In genomic region chr3:132625613-132626012, GRCh38 we compare ENCODE assay signal across 18 cellular contexts. TPM values are rescaled to one million over a fixed set of nuclear protein-coding genes. Genes with fewer than 3 reads are reported as not detected.
DNase-seq lines count a peak whose midpoint lies in the region; ATAC-seq and TF ChIP-seq lines count a peak whose summit lies in the region.
"Had no signal": no experiment of that assay in that cellular context is flagged by ENCODE, and none has a peak within 500 bp of the region (broad histone marks: within the 10 kb centered on the region; RNA-seq: fewer than 3 reads in every experiment).

No MANE protein-coding gene starts in this region.

- H3K4me1 ChIP-seq in tibial nerve: no peaks in the 10 kb centered on the region

- H3K4me3 ChIP-seq in tibial nerve: no peak overlapping the region
- H3K4me3 ChIP-seq: adrenal gland, lung, upper lobe of right lung had no signal

- H3K27me3 ChIP-seq in tibial nerve: no peaks in the 10 kb centered on the region
- H3K27me3 ChIP-seq: adrenal gland, upper lobe of right lung had no signal

- ATAC-seq in GM18498 (IDR thresholded peaks at IDR 0.05; ENCODE audit: unreplicated experiment) (peak; percentile 87), GM19468 (IDR thresholded peaks at IDR 0.05; ENCODE audit: extremely low read depth, unreplicated experiment) (peak; percentile 70), HG03025 (IDR thresholded peaks at IDR 0.05; ENCODE audit: low FRiP score, unreplicated experiment) (peak; percentile 57)
- ATAC-seq: activated CD8-positive, alpha-beta T cell treated with anti-CD3 and anti-CD28 coated beads, Interleukin-2, amount 10 ng/mL, durations not matched to agents 7 days and 5 days; T-cell; upper lobe of right lung had no signal

- no peak for TF ChIP-seq POLR2A in tibial nerve (IDR thresholded peaks at IDR 0.05)

- no peak for TF ChIP-seq CTCF in tibial nerve (IDR thresholded peaks at IDR 0.05)

- H3K27ac ChIP-seq in tibial nerve: no peak overlapping the region
- H3K27ac ChIP-seq: adrenal gland, C4-2B, upper lobe of right lung had no signal

- no peak for TF ChIP-seq EP300 in tibial nerve (IDR thresholded peaks at IDR 0.05)

- DNase-seq in MV-4-11 (lab: John Stamatoyannopoulos, UW): peak; percentile 60
- no peak for DNase-seq in T-helper 1 cell
- no peak for DNase-seq in tibial nerve (ENCODE audit: low spot score in 2 of 2)
- no peak for DNase-seq in activated effector memory CD4-positive, alpha-beta T cell treated with Interleukin-2 at 50 U/mL for 16 hours
- DNase-seq in NCI-H526 treated with DMSO at 0.1 percent for 48 hours (lab: John Stamatoyannopoulos, UW): no peak
- DNase-seq: activated CD8-positive, alpha-beta T cell treated with anti-CD3 and anti-CD28 coated beads, Interleukin-2, amount 10 ng/mL, durations not matched to agents 7 days and 5 days; adrenal gland; effector CD8-positive, alpha-beta T cell; NCI-H1417 treated with DMSO at 0.1 percent for 48 hours; NK-92 treated with Interleukin-12 subunit alpha and Interleukin-12 subunit beta, amount 100 ng/mL, for 24 hours; T-cell; upper lobe of right lung had no signal

- H3K9me3 ChIP-seq in tibial nerve: peaks cover 0 to 4% (median 0%) of the 10 kb centered on the region in 4 donors
- H3K9me3 ChIP-seq: adrenal gland, upper lobe of right lung had no signal

- WGBS in tibial nerve, 2 donors: 87 to 100% methylated on average over 1 of the region's 1 CpG

- H3K36me3 ChIP-seq in tibial nerve: peaks cover 0 to 61% (median 6%) of the 10 kb centered on the region in 3 donors

RNA-seq across cellular contexts. Expression of gene ACKR4, which starts 28.5 kb away (rescaled TPM):
- 1 to 10 TPM in 1 of 4 donors, under 1 TPM in 2, not detected in 1; 0.22 to 1.0 (median 0.59) TPM for total RNA-seq in tibial nerve
- total RNA-seq: activated CD8-positive, alpha-beta T cell treated with anti-CD3 and anti-CD28 coated beads, Interleukin-2, amount 10 ng/mL, durations not matched to agents 7 days and 5 days; progenitor cell of endocrine pancreas had no signal

RNA-seq across cellular contexts. Expression of gene ACAD11, which starts 34.0 kb away (rescaled TPM):
- total RNA-seq in tibial nerve: 10 to 100 TPM; 39.2 to 69.9 (median 59.4) TPM

RNA-seq across cellular contexts. Expression of gene UBA5, which starts 34.5 kb away (rescaled TPM):
- total RNA-seq in tibial nerve: 10 to 100 TPM; 19.9 to 50.9 (median 34.4) TPM
